In genomic region chr11:4086584-4087353, GRCh38 we compare ENCODE assay signal across 20 cellular contexts. TPM values are rescaled to one million over a fixed set of nuclear protein-coding genes. Genes with fewer than 3 reads are reported as not detected.
DNase-seq lines count a peak whose midpoint lies in the region; ATAC-seq, FAIRE-seq and TF ChIP-seq lines count a peak whose summit lies in the region.
"Had no signal": no experiment of that assay in that cellular context is flagged by ENCODE, and none has a peak within 500 bp of the region (broad histone marks: within the 10 kb centered on the region; RNA-seq: fewer than 3 reads in every experiment).

No MANE protein-coding gene starts in this region.

- H3K18ac ChIP-seq in mesenchymal stem cell (ENCODE audit: low read depth in 1 of 2, low read length in 2 of 2), result no peak overlapping the region

- whole genome bisulfite sequencing in mesenchymal stem cell, result 95% methylated on average over 7 of the region's 7 CpGs

- H2BK120ac ChIP-seq in mesenchymal stem cell (ENCODE audit: low read depth, low read length), result no peak overlapping the region

- H3K36me3 Mint-ChIP-seq in T-helper 2 cell treated with Interferon-gamma antibody and Interleukin-4, amounts not matched to agents 5 μg/mL and 100 μg/mL, for 36 hours (ENCODE audit: low read depth), result peaks cover 65% of the 10 kb centered on the region
- peaks cover 48% of the 10 kb centered on the region for H3K36me3 Mint-ChIP-seq in activated CD8-positive, alpha-beta T cell treated with anti-CD3 and anti-CD28 coated beads for 36 hours (ENCODE audit: low read depth)

- no peak for DNase-seq in T-helper 2 cell treated with Interferon-gamma antibody and Interleukin-4, amounts not matched to agents 5 μg/mL and 100 μg/mL, for 36 hours (ENCODE audit: low spot score)
- DNase-seq in T-helper 2 cell (no peak), GM12892 (ENCODE audit: insufficient read length) (no peak), mesenchymal stem cell (no peak), GF-D8 (lab: John Stamatoyannopoulos, UW) (no peak), HT-29 (ENCODE audit: low spot score) (no peak), pons (ENCODE audit: low spot score) (no peak)
- no peak for DNase-seq in activated CD8-positive, alpha-beta T cell treated with anti-CD3 and anti-CD28 coated beads for 36 hours
- DNase-seq: activated CD4-positive, alpha-beta T cell treated with anti-CD3 and anti-CD28 coated beads, Interleukin-2, amount 50 U/mL, for 1 hour; colonic mucosa; DMS 273 treated with DMSO at 0.1 percent for 48 hours; kidney glomerular epithelial cell; NCI-H526; Right ventricle myocardium superior; stimulated activated CD4-positive, alpha-beta T cell treated with anti-CD3 and anti-CD28 coated beads, Interleukin-12 subunit alpha, Interleukin-12 subunit beta, amount 100 ng/mL, for 4 hours; T-helper 9 cell; tibial artery had no signal

- no peaks in the 10 kb centered on the region for H3K79me1 ChIP-seq in mesenchymal stem cell (replicated peaks; ENCODE audit: low read length, poor library complexity, severe bottlenecking)

- H2BK5ac ChIP-seq in mesenchymal stem cell (ENCODE audit: low read depth, low read length, poor library complexity, severe bottlenecking), result no peak overlapping the region

- H3K4me2 ChIP-seq in mesenchymal stem cell (ENCODE audit: low read length, poor library complexity, severe bottlenecking), result no peak overlapping the region

- no peak for TF ChIP-seq POLR2A in GM12892 (IDR thresholded peaks at IDR 0.05; ENCODE audit: low read depth, low read length)

- H2BK15ac ChIP-seq in mesenchymal stem cell (ENCODE audit: low read depth, poor library complexity, severe bottlenecking), result no peak overlapping the region

- H3K4me1 ChIP-seq in mesenchymal stem cell (ENCODE audit: control insufficient read depth, insufficient read depth, low read depth, low read length), result no peaks in the 10 kb centered on the region
- H3K4me1 ChIP-seq: colonic mucosa, tibial artery had no signal

- no peak overlapping the region for H3K14ac ChIP-seq in mesenchymal stem cell (ENCODE audit: low read length in 2 of 2)

- H4K91ac ChIP-seq in mesenchymal stem cell (ENCODE audit: low read length), result no peak overlapping the region

- peak overlapping the region; percentile 56 for H3K27ac Mint-ChIP-seq in T-helper 2 cell treated with Interferon-gamma antibody and Interleukin-4, amounts not matched to agents 5 μg/mL and 100 μg/mL, for 36 hours
- H3K27ac Mint-ChIP-seq in activated CD8-positive, alpha-beta T cell treated with anti-CD3 and anti-CD28 coated beads for 36 hours, result peak overlapping the region; percentile 51

- no peak overlapping the region for H3K4me3 Mint-ChIP-seq in T-helper 2 cell treated with Interferon-gamma antibody and Interleukin-4, amounts not matched to agents 5 μg/mL and 100 μg/mL, for 36 hours
- H3K4me3 Mint-ChIP-seq in activated CD8-positive, alpha-beta T cell treated with anti-CD3 and anti-CD28 coated beads for 36 hours, result no peak overlapping the region

- TF ChIP-seq CTCF in activated CD8-positive, alpha-beta T cell treated with anti-CD3 and anti-CD28 coated beads for 36 hours (IDR thresholded peaks at IDR 0.05), result no peak

- H3K4ac ChIP-seq in mesenchymal stem cell (ENCODE audit: low read depth in 1 of 2, low read length in 2 of 2), result no peak overlapping the region

- H4K8ac ChIP-seq in mesenchymal stem cell (ENCODE audit: low read length), result no peak overlapping the region

- H3K9me3 Mint-ChIP-seq in T-helper 2 cell treated with Interferon-gamma antibody and Interleukin-4, amounts not matched to agents 5 μg/mL and 100 μg/mL, for 36 hours, result no peaks in the 10 kb centered on the region
- no peaks in the 10 kb centered on the region for H3K9me3 Mint-ChIP-seq in activated CD8-positive, alpha-beta T cell treated with anti-CD3 and anti-CD28 coated beads for 36 hours

- H2AFZ ChIP-seq in mesenchymal stem cell (ENCODE audit: low read depth, low read length), result no peak overlapping the region

- no peaks in the 10 kb centered on the region for H3K27me3 Mint-ChIP-seq in T-helper 2 cell treated with Interferon-gamma antibody and Interleukin-4, amounts not matched to agents 5 μg/mL and 100 μg/mL, for 36 hours (ENCODE audit: low read depth)
- no peaks in the 10 kb centered on the region for H3K27me3 Mint-ChIP-seq in activated CD8-positive, alpha-beta T cell treated with anti-CD3 and anti-CD28 coated beads for 36 hours

- H3K23ac ChIP-seq in mesenchymal stem cell (ENCODE audit: low read length in 2 of 2), result no peak overlapping the region

- no peak overlapping the region for H2BK12ac ChIP-seq in mesenchymal stem cell (ENCODE audit: low read length in 2 of 2)

- H3K36me3 ChIP-seq in mesenchymal stem cell (ENCODE audit: control insufficient read depth in 1 of 2, insufficient read depth in 2 of 2, low read depth in 1 of 2, low read length in 2 of 2), result peaks cover 38 to 60% of the 10 kb centered on the region in 2 experiments

- H3K4me3 ChIP-seq in mesenchymal stem cell (ENCODE audit: insufficient read depth in 1 of 2, low read depth in 1 of 2, low read length in 2 of 2), result no peak overlapping the region
- H3K4me3 ChIP-seq: colonic mucosa, tibial artery had no signal

- ATAC-seq in activated CD8-positive, alpha-beta T cell treated with anti-CD3 and anti-CD28 coated beads for 36 hours, result no peak

- H3K4me1 Mint-ChIP-seq in T-helper 2 cell treated with Interferon-gamma antibody and Interleukin-4, amounts not matched to agents 5 μg/mL and 100 μg/mL, for 36 hours (ENCODE audit: low read depth), result peaks cover 35% of the 10 kb centered on the region
- H3K4me1 Mint-ChIP-seq in activated CD8-positive, alpha-beta T cell treated with anti-CD3 and anti-CD28 coated beads for 36 hours (ENCODE audit: low read depth), result peaks cover 40% of the 10 kb centered on the region

- no peak overlapping the region for H2AK5ac ChIP-seq in mesenchymal stem cell (ENCODE audit: low read length, severe bottlenecking)

- peak overlapping the region; percentile 17 for H3K27ac ChIP-seq in mesenchymal stem cell (ENCODE audit: low read length, poor library complexity, severe bottlenecking)
- H3K27ac ChIP-seq: colonic mucosa, tibial artery had no signal

- H3K9ac ChIP-seq in mesenchymal stem cell (ENCODE audit: low read length), result no peak overlapping the region

- intact Hi-C loops in activated CD8-positive, alpha-beta T cell treated with anti-CD3 and anti-CD28 coated beads for 36 hours (cut with micrococcal nuclease), result no loop called here

- CTCF ChIA-PET in activated CD8-positive, alpha-beta T cell treated with anti-CD3 and anti-CD28 coated beads for 36 hours (lab: Charles Lee), result interaction anchor here (7.2 kb wide), 1 partner anchor 14 kb away, joined by 59 read pairs; no protein-coding TSS in a partner anchor

- no peaks in the 10 kb centered on the region for H3K9me3 ChIP-seq in mesenchymal stem cell (ENCODE audit: control insufficient read depth, low read length)
- H3K9me3 ChIP-seq: colonic mucosa, tibial artery had no signal

- FAIRE-seq in GM12892 (lab: Jason Lieb, UNC), result peak; percentile 24
- FAIRE-seq: A204.1, endothelial cell of umbilical vein, G401.6 had no signal

- no peaks in the 10 kb centered on the region for H3K27me3 ChIP-seq in mesenchymal stem cell (ENCODE audit: control insufficient read depth in 1 of 2, insufficient read depth in 1 of 2, low read length in 2 of 2)
- H3K27me3 ChIP-seq: colonic mucosa, tibial artery had no signal

- POLR2A ChIA-PET in activated CD8-positive, alpha-beta T cell treated with anti-CD3 and anti-CD28 coated beads for 36 hours (lab: Charles Lee), result no interaction called here

RNA-seq across cellular contexts. Expression of gene RRM1, which starts 7.8 kb away (rescaled TPM):
- polyA plus RNA-seq in GM12892 (2012; ENCODE audit: missing spikeins), result 119 TPM
- 100 to 1,000 TPM; 192 to 194 TPM for total RNA-seq in activated CD8-positive, alpha-beta T cell treated with anti-CD3 and anti-CD28 coated beads for 36 hours
- 22.6 TPM for polyA plus RNA-seq in mesenchymal stem cell (2013, experiment 1 of 2)
- 25.7 TPM for polyA plus RNA-seq in mesenchymal stem cell (2013, experiment 2 of 2)
- total RNA-seq in HT-29 (2014; rRNA removed; shearing (Covaris generic)), result 95.1 and 97.4 TPM in 2 replicates
